ENCODE assay signal across 8 cellular contexts in genomic region chr16:22353188-22353919, GRCh38. TPM values are rescaled to one million over a fixed set of nuclear protein-coding genes. Genes with fewer than 3 reads are reported as not detected.
DNase-seq lines count a peak whose midpoint lies in the region; ATAC-seq and TF ChIP-seq lines count a peak whose summit lies in the region.

No MANE protein-coding gene starts in this region.

- H3K4me1 ChIP-seq in HEK293 (ENCODE audit: control insufficient read depth, insufficient read depth, low read length) (peaks cover 8% of the 10 kb centered on the region), ovary (ENCODE audit: insufficient read depth) (peaks cover 6% of the 10 kb centered on the region)

- no peaks in the 10 kb centered on the region for H3K27me3 Mint-ChIP-seq in activated CD4-positive, alpha-beta memory T cell treated with anti-CD3 and anti-CD28 coated beads for 36 hours

- POLR2A ChIA-PET in AG04449 (lab: Yijun Ruan, JAX) (interaction anchor here (0.6 to 1.0 kb wide), 4 partner anchors 18 to 44 kb away, joined by 3 to 5 read pairs (median 4); partner anchors contain the start of gene CDR2), HEK293 (lab: Yijun Ruan, JAX) (interaction anchor here (0.9 to 2.3 kb wide), 2 partner anchors 22 to 45 kb away, joined by 3 to 9 read pairs; partner anchors contain the start of gene CDR2)
- POLR2A ChIA-PET in activated CD4-positive, alpha-beta memory T cell treated with anti-CD3 and anti-CD28 coated beads for 36 hours (lab: Charles Lee): interaction anchor here (1.2 to 1.8 kb wide), 4 partner anchors 10 to 22 kb away, joined by 5 to 10 read pairs (median 6); partner anchors contain the start of gene CDR2

- TF ChIP-seq CTCF in AG04449 (IDR thresholded peaks at IDR 0.05; ENCODE audit: insufficient read depth, low read length, missing control alignments) (no peak), HEK293 (tag by site-specific recombination; IDR thresholded peaks at IDR 0.05) (no peak), ovary (IDR thresholded peaks at IDR 0.05) (no peak)

- WGBS in ovary, 3 donors: 22 to 27% (median 24%) methylated on average over 3 of the region's 3 CpGs

- DNase-seq in AG04449 (ENCODE audit: low read depth, low spot score) (peak; percentile 67), kidney glomerular epithelial cell (lab: John Stamatoyannopoulos, UW) (peak; percentile 96), ovary (no peak)
- no peak for DNase-seq in activated CD4-positive, alpha-beta memory T cell treated with anti-CD3 and anti-CD28 coated beads for 36 hours

- no peak for TF ChIP-seq EP300 in ovary (IDR thresholded peaks at IDR 0.05)

- H3K27ac ChIP-seq in HEK293 (ENCODE audit: extremely low read depth, low read depth, low read length) (no peak overlapping the region), ovary (no peak overlapping the region)

- CTCF ChIA-PET in AG04449 (lab: Yijun Ruan, JAX): interaction anchor here (1.5 to 1.6 kb wide), 3 partner anchors 11 to 30 kb away, joined by 4 to 6 read pairs (median 5); no protein-coding TSS in a partner anchor
- CTCF ChIA-PET in HEK293 (lab: Yijun Ruan, JAX): interaction anchor here (0.6 to 1.1 kb wide), 5 partner anchors 23 to 1410 kb away, joined by 3 to 5 read pairs (median 3); no protein-coding TSS in a partner anchor
- CTCF ChIA-PET in activated CD4-positive, alpha-beta memory T cell treated with anti-CD3 and anti-CD28 coated beads for 36 hours (lab: Charles Lee): interaction anchor here (1.0 to 1.8 kb wide), 4 partner anchors 15 to 53 kb away, joined by 3 to 8 read pairs (median 4); no protein-coding TSS in a partner anchor

- H3K36me3 Mint-ChIP-seq in activated CD4-positive, alpha-beta memory T cell treated with anti-CD3 and anti-CD28 coated beads for 36 hours: peaks cover 35% of the 10 kb centered on the region

- H3K27ac Mint-ChIP-seq in activated CD4-positive, alpha-beta memory T cell treated with anti-CD3 and anti-CD28 coated beads for 36 hours: peak overlapping the region; percentile 93

- no peaks in the 10 kb centered on the region for H3K9me3 Mint-ChIP-seq in activated CD4-positive, alpha-beta memory T cell treated with anti-CD3 and anti-CD28 coated beads for 36 hours

- H3K27me3 ChIP-seq in ovary: no peaks in the 10 kb centered on the region

- H3K9me3 ChIP-seq in HEK293 (ENCODE audit: control insufficient read depth, insufficient read depth, low read depth, low read length): no peaks in the 10 kb centered on the region
- H3K9me3 ChIP-seq in ovary: no peaks in the 10 kb centered on the region

- ATAC-seq in GM18519 (IDR thresholded peaks at IDR 0.05; ENCODE audit: low FRiP score, unreplicated experiment) (no peak), HG03442 (IDR thresholded peaks at IDR 0.05; ENCODE audit: unreplicated experiment) (no peak), HG03565 (IDR thresholded peaks at IDR 0.05; ENCODE audit: unreplicated experiment) (no peak)

- peaks cover 58% of the 10 kb centered on the region for H3K4me1 Mint-ChIP-seq in activated CD4-positive, alpha-beta memory T cell treated with anti-CD3 and anti-CD28 coated beads for 36 hours (ENCODE audit: low read depth)

- intact Hi-C loops in activated CD4-positive, alpha-beta memory T cell treated with anti-CD3 and anti-CD28 coated beads for 36 hours (cut with micrococcal nuclease): loop anchor here (1.0 kb wide), 1 partner anchor 21 kb away; the partner anchor contains the start of gene CDR2
- intact Hi-C loops in ovary (cut with DNase I): no loop called here

- H3K4me3 ChIP-seq in AG04449 (ENCODE audit: low read depth, low read length): no peak overlapping the region
- H3K4me3 ChIP-seq in HEK293 (ENCODE audit: low read depth, low read length): no peak overlapping the region
- H3K4me3 ChIP-seq in ovary: no peak overlapping the region

- H3K36me3 ChIP-seq in HEK293 (ENCODE audit: control insufficient read depth in 2 of 2, insufficient read depth in 1 of 2, low read length in 2 of 2) (peaks cover 0 to 36% of the 10 kb centered on the region in 2 experiments), ovary (no peaks in the 10 kb centered on the region)

- TF ChIP-seq POLR2A in ovary (IDR thresholded peaks at IDR 0.05): no peak

- H3K4me3 Mint-ChIP-seq in activated CD4-positive, alpha-beta memory T cell treated with anti-CD3 and anti-CD28 coated beads for 36 hours: peak overlapping the region; percentile 36

TF ChIP-seq in HEK293, 187 proteins besides CTCF, POLR2A, EP300 and RAD21 (continues in another document):
- TF ChIP-seq SP7 (tag by site-specific recombination; IDR thresholded peaks at IDR 0.05) (peak; percentile 62), ZNF214 (tag by site-specific recombination; IDR thresholded peaks at IDR 0.05; ENCODE audit: borderline replicate concordance) (no peak), ZNF707 (tag by site-specific recombination; IDR thresholded peaks at IDR 0.05) (no peak), ZNF335 (tag by site-specific recombination; conservative IDR thresholded peaks at IDR 0.05) (no peak), ZNF610 (tag by site-specific recombination; IDR thresholded peaks at IDR 0.05; ENCODE audit: borderline replicate concordance) (no peak), ZNF488 (tag by site-specific recombination; IDR thresholded peaks at IDR 0.05) (no peak), ZFHX2 (tag by site-specific recombination; conservative IDR thresholded peaks at IDR 0.05) (no peak; the same call in none of the 2 replicates), ZNF184 (tag by site-specific recombination; IDR thresholded peaks at IDR 0.05) (no peak), PRDM4 (tag by site-specific recombination; IDR thresholded peaks at IDR 0.05) (no peak), ZFP37 (tag by site-specific recombination; IDR thresholded peaks at IDR 0.05) (no peak), HOXA7 (CRISPR knock-in tag; IDR thresholded peaks at IDR 0.05; ENCODE audit: borderline replicate concordance) (no peak), GLIS1 (tag by site-specific recombination; IDR thresholded peaks at IDR 0.05) (peak; percentile 43; the same call in 1 of the 2 replicates), ZNF366 (tag by site-specific recombination; conservative IDR thresholded peaks at IDR 0.05) (peak; percentile 34; the same call in 1 of the 2 replicates), ZNF530 (tag by site-specific recombination; IDR thresholded peaks at IDR 0.05; ENCODE audit: low read depth) (no peak), GLI2 (tag by site-specific recombination; IDR thresholded peaks at IDR 0.05; ENCODE audit: borderline replicate concordance, low read depth) (no peak), REPIN1 (tag by site-specific recombination; IDR thresholded peaks at IDR 0.05; ENCODE audit: low read depth) (no peak), BCL11A (tag by site-specific recombination; IDR thresholded peaks at IDR 0.05; ENCODE audit: low read depth) (no peak), ZIC2 (tag by site-specific recombination; IDR thresholded peaks at IDR 0.05) (no peak), ZBTB17 (tag by site-specific recombination; IDR thresholded peaks at IDR 0.05) (no peak)
- TF ChIP-seq, protein P1, sequence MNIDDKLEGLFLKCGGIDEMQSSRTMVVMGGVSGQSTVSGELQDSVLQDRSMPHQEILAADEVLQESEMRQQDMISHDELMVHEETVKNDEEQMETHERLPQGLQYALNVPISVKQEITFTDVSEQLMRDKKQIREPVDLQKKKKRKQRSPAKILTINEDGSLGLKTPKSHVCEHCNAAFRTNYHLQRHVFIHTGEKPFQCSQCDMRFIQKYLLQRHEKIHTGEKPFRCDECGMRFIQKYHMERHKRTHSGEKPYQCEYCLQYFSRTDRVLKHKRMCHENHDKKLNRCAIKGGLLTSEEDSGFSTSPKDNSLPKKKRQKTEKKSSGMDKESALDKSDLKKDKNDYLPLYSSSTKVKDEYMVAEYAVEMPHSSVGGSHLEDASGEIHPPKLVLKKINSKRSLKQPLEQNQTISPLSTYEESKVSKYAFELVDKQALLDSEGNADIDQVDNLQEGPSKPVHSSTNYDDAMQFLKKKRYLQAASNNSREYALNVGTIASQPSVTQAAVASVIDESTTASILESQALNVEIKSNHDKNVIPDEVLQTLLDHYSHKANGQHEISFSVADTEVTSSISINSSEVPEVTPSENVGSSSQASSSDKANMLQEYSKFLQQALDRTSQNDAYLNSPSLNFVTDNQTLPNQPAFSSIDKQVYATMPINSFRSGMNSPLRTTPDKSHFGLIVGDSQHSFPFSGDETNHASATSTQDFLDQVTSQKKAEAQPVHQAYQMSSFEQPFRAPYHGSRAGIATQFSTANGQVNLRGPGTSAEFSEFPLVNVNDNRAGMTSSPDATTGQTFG (tag by site-specific recombination; IDR thresholded peaks at IDR 0.05; ENCODE audit: borderline replicate concordance): no peak

RNA-seq across cellular contexts. Expression of gene CDR2, which starts 21.1 kb away (rescaled TPM):
- total RNA-seq in activated CD4-positive, alpha-beta memory T cell treated with anti-CD3 and anti-CD28 coated beads for 36 hours: 10 to 100 TPM; 44.0 to 44.4 TPM
- 10 to 100 TPM; 14.3 to 30.3 (median 23.7) TPM for total RNA-seq in ovary
- polyA plus RNA-seq in ovary: 10 to 100 TPM; 12.7 to 22.9 TPM

RNA-seq across cellular contexts. Expression of gene POLR3E, which starts 56.1 kb away (rescaled TPM):
- 10 to 100 TPM; 75.0 to 80.3 TPM for total RNA-seq in activated CD4-positive, alpha-beta memory T cell treated with anti-CD3 and anti-CD28 coated beads for 36 hours
- 10 to 100 TPM; 23.5 to 57.0 (median 40.8) TPM for total RNA-seq in ovary
- 10 to 100 TPM; 18.6 to 27.1 TPM for polyA plus RNA-seq in ovary

Comparison
In these comparisons a context has a peak if more than half of its experiments do, and no peak if none do; other contexts are left out.
1. DNase-seq: peak in AG04449 (single experiment) and kidney glomerular epithelial cell (single experiment); none in activated CD4-positive, alpha-beta memory T cell treated with anti-CD3 and anti-CD28 coated beads for 36 hours (single experiment) and ovary (0 of 5).